20 cellular contexts compared by ENCODE assay signal in genomic region chr3:74075213-74075612, GRCh38.
DNase-seq lines count a peak whose midpoint lies in the region; FAIRE-seq and TF ChIP-seq lines count a peak whose summit lies in the region.
"Had no signal": no experiment of that assay in that cellular context is flagged by ENCODE, and none has a peak within 500 bp of the region (broad histone marks: within the 10 kb centered on the region; RNA-seq: fewer than 3 reads in every experiment).

No MANE protein-coding gene starts in this region.

- TF ChIP-seq EP300 in esophagus muscularis mucosa (IDR thresholded peaks at IDR 0.05), result no peak

- no peaks in the 10 kb centered on the region for H3K36me3 ChIP-seq in esophagus muscularis mucosa
- H3K36me3 ChIP-seq: BLaER1 treated with 17β-estradiol and CSF1 and Interleukin-3, amounts not matched to agents 10 nM and 100 nM had no signal

- peak; percentile 56 for FAIRE-seq in D721Med (lab: Jason Lieb, UNC)
- FAIRE-seq: A549, G401.6, GM12891, GM19239 had no signal

- TF ChIP-seq CTCF in D721Med (IDR thresholded peaks at IDR 0.05; ENCODE audit: insufficient read depth, missing control alignments) (no peak), esophagus muscularis mucosa (IDR thresholded peaks at IDR 0.05) (no peak)

- no peaks in the 10 kb centered on the region for H3K4me1 ChIP-seq in esophagus muscularis mucosa
- H3K4me1 ChIP-seq: A549; BLaER1 treated with 17β-estradiol and CSF1 and Interleukin-3, amounts not matched to agents 10 nM and 100 nM; Caco-2 had no signal

- no peak overlapping the region for H3K4me3 ChIP-seq in esophagus muscularis mucosa
- H3K4me3 ChIP-seq: A549; BLaER1 treated with 17β-estradiol and CSF1 and Interleukin-3, amounts not matched to agents 10 nM and 100 nM had no signal

- TF ChIP-seq POLR2A in esophagus muscularis mucosa (IDR thresholded peaks at IDR 0.05; ENCODE audit: low read depth), result no peak

- intact Hi-C loops in esophagus muscularis mucosa (cut with DNase I), result no loop called here

- DNase-seq in D721Med (ENCODE audit: insufficient read length, low spot score), result no peak
- peak; percentile 9 for DNase-seq in fibroblast of gingiva (ENCODE audit: low read depth)
- peak; percentile 7 for DNase-seq in iris pigment epithelial cell (ENCODE audit: low read depth)
- no peak for DNase-seq in NCI-H146 (lab: John Stamatoyannopoulos, UW)
- no peak for DNase-seq in NCI-H1105 treated with DMSO at 0.1 percent for 48 hours (lab: John Stamatoyannopoulos, UW)
- DNase-seq in esophagus muscularis mucosa (ENCODE audit: extremely low spot score), result no peak
- DNase-seq: AML-193; Caco-2; Calu3; CD4-positive, alpha-beta T cell; CD8-positive, alpha-beta T cell; DMS79 treated with DMSO at 0.1 percent for 48 hours; GF-D8 had no signal

- 81% methylated on average over 2 of the region's 2 CpGs for WGBS in esophagus muscularis mucosa

- no peaks in the 10 kb centered on the region for H3K27me3 ChIP-seq in esophagus muscularis mucosa
- H3K27me3 ChIP-seq: BLaER1 treated with 17β-estradiol and CSF1 and Interleukin-3, amounts not matched to agents 10 nM and 100 nM had no signal

- H3K27ac ChIP-seq in esophagus muscularis mucosa (replicated peaks in 1 of 4), result no peak overlapping the region
- H3K27ac ChIP-seq: 22Rv1; A549; BLaER1 treated with 17β-estradiol and CSF1 and Interleukin-3, amounts not matched to agents 10 nM and 100 nM; C4-2B had no signal

- no peaks in the 10 kb centered on the region for H3K9me3 ChIP-seq in esophagus muscularis mucosa
- H3K9me3 ChIP-seq: A549; BLaER1 treated with 17β-estradiol and CSF1 and Interleukin-3, amounts not matched to agents 10 nM and 100 nM; Caco-2 had no signal

Comparison
In these comparisons a context has a peak if more than half of its experiments do, and no peak if none do; other contexts are left out.
1. DNase-seq: peak in fibroblast of gingiva (single experiment) and iris pigment epithelial cell (single experiment); none in D721Med (single experiment), NCI-H146 (single experiment), NCI-H1105 treated with DMSO at 0.1 percent for 48 hours (single experiment) and esophagus muscularis mucosa (single experiment).